In the genomic region with DNA sequence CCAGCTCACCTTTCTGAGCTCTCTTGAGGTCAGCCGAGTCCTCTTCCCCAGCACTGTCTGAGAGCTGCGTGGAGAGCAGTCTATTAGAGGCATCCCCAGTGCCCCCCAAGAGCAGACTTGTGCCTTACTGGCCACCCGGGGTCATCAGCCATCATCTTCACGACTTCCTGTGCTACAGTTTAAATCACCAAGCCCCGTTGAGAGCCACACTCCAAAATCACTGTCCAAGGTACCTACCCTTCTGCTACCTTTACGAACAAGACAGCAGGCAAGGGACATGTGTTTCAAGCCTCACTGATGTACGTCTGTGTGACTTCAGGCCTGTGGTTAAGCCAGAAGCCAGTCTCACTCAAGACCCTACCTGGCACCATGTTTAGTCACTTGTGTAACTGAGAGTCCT, we compare ENCODE assay signal across 19 cellular contexts. TPM values are rescaled to one million over a fixed set of nuclear protein-coding genes. Genes with fewer than 3 reads are reported as not detected.
DNase-seq lines count a peak whose midpoint lies in the region; ATAC-seq, FAIRE-seq and TF ChIP-seq lines count a peak whose summit lies in the region.
"Had no signal": no experiment of that assay in that cellular context is flagged by ENCODE, and none has a peak within 500 bp of the region (broad histone marks: within the 10 kb centered on the region; RNA-seq: fewer than 3 reads in every experiment).

No MANE protein-coding gene starts in this region.

- H3K4me2 ChIP-seq in GM23338 (no peak overlapping the region), GM12878 (ENCODE audit: control insufficient read depth, insufficient read depth) (no peak overlapping the region), neuronal stem cell (ENCODE audit: insufficient read depth, low read length, poor library complexity, severe bottlenecking) (no peak overlapping the region)

- no peak for DNase-seq in activated CD4-positive, alpha-beta T cell treated with anti-CD3 and anti-CD28 coated beads for 36 hours
- no peak for DNase-seq in activated CD4-positive, alpha-beta T cell treated with anti-CD3 and anti-CD28 coated beads, Interleukin-2, amount 10 ng/mL, durations not matched to agents 24 days and 14 days
- DNase-seq in GM23338 (ENCODE audit: low spot score): no peak
- DNase-seq in GM12878 (ENCODE audit: low read depth, low spot score): no peak
- no peak for DNase-seq in neuronal stem cell (ENCODE audit: low spot score)
- DNase-seq in cortex of kidney (lab: John Stamatoyannopoulos, UW): no peak
- DNase-seq in D721Med (ENCODE audit: insufficient read length, low spot score): no peak
- DNase-seq: 8988T, Caco-2, GF-D8, GOT3, KBM-7, NCI-H1105, NCI-H1694, NCI-H510A, NCI-H748 treated with DMSO at 0.1 percent for 48 hours, Right ventricle myocardium superior had no signal

- peaks cover 63% of the 10 kb centered on the region for H3K36me3 Mint-ChIP-seq in activated CD4-positive, alpha-beta T cell treated with anti-CD3 and anti-CD28 coated beads for 36 hours (ENCODE audit: low read depth)
- H3K36me3 Mint-ChIP-seq in activated CD4-positive, alpha-beta T cell treated with anti-CD3 and anti-CD28 coated beads, Interleukin-2, amount 10 ng/mL, durations not matched to agents 24 days and 14 days (ENCODE audit: low read depth): peaks cover 66% of the 10 kb centered on the region
- peaks cover 96% of the 10 kb centered on the region for H3K36me3 Mint-ChIP-seq in GM23338 (ENCODE audit: low read depth)

- no TSS peak for BruUV-seq in GM12878 (replicated peaks; lab: Mats Ljungman, UMichigan)

- no peak overlapping the region for H4K91ac ChIP-seq in neuronal stem cell (ENCODE audit: low read depth, low read length, poor library complexity)

- no peaks in the 10 kb centered on the region for H3K9me2 ChIP-seq in GM23338 (ENCODE audit: insufficient read depth)

- H2BK15ac ChIP-seq in neuronal stem cell (ENCODE audit: low read length): no peak overlapping the region

- no peak overlapping the region for H2AK5ac ChIP-seq in neuronal stem cell (ENCODE audit: low read depth, low read length)

- no peak overlapping the region for H3K4me3 Mint-ChIP-seq in activated CD4-positive, alpha-beta T cell treated with anti-CD3 and anti-CD28 coated beads for 36 hours
- H3K4me3 Mint-ChIP-seq in activated CD4-positive, alpha-beta T cell treated with anti-CD3 and anti-CD28 coated beads, Interleukin-2, amount 10 ng/mL, durations not matched to agents 24 days and 14 days: no peak overlapping the region
- no peak overlapping the region for H3K4me3 Mint-ChIP-seq in GM23338
- H3K4me3 Mint-ChIP-seq: CD14-positive monocyte had no signal

- H3K4me1 Mint-ChIP-seq in activated CD4-positive, alpha-beta T cell treated with anti-CD3 and anti-CD28 coated beads for 36 hours: peaks cover 15% of the 10 kb centered on the region
- no peaks in the 10 kb centered on the region for H3K4me1 Mint-ChIP-seq in activated CD4-positive, alpha-beta T cell treated with anti-CD3 and anti-CD28 coated beads, Interleukin-2, amount 10 ng/mL, durations not matched to agents 24 days and 14 days
- H3K4me1 Mint-ChIP-seq in GM23338: no peaks in the 10 kb centered on the region
- H3K4me1 Mint-ChIP-seq: CD14-positive monocyte had no signal

- no peaks in the 10 kb centered on the region for H3K9me3 ChIP-seq in GM12878 (replicated peaks; ENCODE audit: control insufficient read depth, insufficient read depth, low read length)
- H3K9me3 ChIP-seq in neuronal stem cell (replicated peaks in 1 of 2; ENCODE audit: control insufficient read depth in 2 of 2, insufficient read depth in 1 of 2, low read depth in 1 of 2, low read length in 2 of 2): no peaks in the 10 kb centered on the region
- H3K9me3 ChIP-seq: Caco-2 had no signal

- in situ Hi-C loops in GM12878 (cut with MboI): no loop called here

- no peaks in the 10 kb centered on the region for H3K79me1 ChIP-seq in neuronal stem cell (ENCODE audit: low read depth, low read length)

- peak overlapping the region; percentile 48 for H4K8ac ChIP-seq in neuronal stem cell (ENCODE audit: low read depth, low read length)

- no peak overlapping the region for H3K27ac ChIP-seq in GM23338 (ENCODE audit: low read depth)
- H3K27ac ChIP-seq in GM12878 (ENCODE audit: control insufficient read depth, insufficient read depth): no peak overlapping the region
- no peak overlapping the region for H3K27ac ChIP-seq in neuronal stem cell (replicated peaks; ENCODE audit: low read length)

- WGBS in GM12878 (ENCODE audit: insufficient coverage, insufficient replicate concordance, low lambda C conversion rate, missing lambda C conversion rate): 94% methylated on average over 7 of the region's 7 CpGs
- WGBS in neuronal stem cell (ENCODE audit: extremely low coverage in 2 of 2, insufficient read length in 2 of 2, insufficient replicate concordance in 1 of 2), 2 donors: no CpG with 5 or more reads among the region's 7 CpGs

- POLR2A ChIA-PET in activated CD4-positive, alpha-beta T cell treated with anti-CD3 and anti-CD28 coated beads for 36 hours (lab: Charles Lee): no interaction called here
- POLR2A ChIA-PET in GM12878 (lab: Charles Lee): no interaction called here

- H3K23ac ChIP-seq in neuronal stem cell (ENCODE audit: low read depth, low read length, poor library complexity): no peak overlapping the region

- H3K36me3 ChIP-seq in GM23338 (ENCODE audit: insufficient read depth): peaks cover 62% of the 10 kb centered on the region
- H3K36me3 ChIP-seq in GM12878 (ENCODE audit: control insufficient read depth in 2 of 2, insufficient read depth in 2 of 2, low read length in 1 of 2): peaks cover 34 to 45% of the 10 kb centered on the region in 2 experiments
- peaks cover 70 to 98% of the 10 kb centered on the region in 2 donors for H3K36me3 ChIP-seq in neuronal stem cell (replicated peaks in 1 of 2; ENCODE audit: control insufficient read depth in 2 of 2, insufficient read depth in 2 of 2, low read length in 2 of 2)

- FAIRE-seq in GM12878 (lab: Jason Lieb, UNC) (no peak), D721Med (lab: Jason Lieb, UNC) (no peak)

- H3K14ac ChIP-seq in neuronal stem cell (ENCODE audit: low read length): no peak overlapping the region

- H3K4ac ChIP-seq in neuronal stem cell (ENCODE audit: low read length): no peak overlapping the region

- H2BK120ac ChIP-seq in neuronal stem cell (ENCODE audit: low read depth, low read length): no peak overlapping the region

- H3F3A ChIP-seq in GM23338 (replicated peaks; ENCODE audit: low read depth): no peaks in the 10 kb centered on the region

- ATAC-seq in activated CD4-positive, alpha-beta T cell treated with anti-CD3 and anti-CD28 coated beads for 36 hours: no peak
- ATAC-seq in GM23338: no peak
- ATAC-seq in GM12878: no peak
- ATAC-seq in HG02759 (IDR thresholded peaks at IDR 0.05; ENCODE audit: unreplicated experiment): no peak

- H3K9me3 Mint-ChIP-seq in activated CD4-positive, alpha-beta T cell treated with anti-CD3 and anti-CD28 coated beads for 36 hours (ENCODE audit: low read depth): no peaks in the 10 kb centered on the region
- no peaks in the 10 kb centered on the region for H3K9me3 Mint-ChIP-seq in activated CD4-positive, alpha-beta T cell treated with anti-CD3 and anti-CD28 coated beads, Interleukin-2, amount 10 ng/mL, durations not matched to agents 24 days and 14 days
- no peaks in the 10 kb centered on the region; the same call in 2 of the 3 replicates for H3K9me3 Mint-ChIP-seq in GM23338
- H3K9me3 Mint-ChIP-seq: CD14-positive monocyte had no signal

- H3K79me2 ChIP-seq in GM23338 (replicated peaks; ENCODE audit: insufficient read depth) (no peaks in the 10 kb centered on the region; the same call in 1 of the 2 replicates), GM12878 (ENCODE audit: control insufficient read depth, insufficient read depth, low read length) (no peaks in the 10 kb centered on the region)

- TF ChIP-seq CTCF in GM23338 (conservative IDR thresholded peaks at IDR 0.05; ENCODE audit: low read depth in 2 of 2): no peak
- no peak for TF ChIP-seq CTCF in GM12878 (IDR thresholded peaks at IDR 0.05 in 2 of 3, conservative IDR thresholded peaks at IDR 0.05 in 1 of 3; ENCODE audit: control insufficient read depth in 2 of 3, extremely low read depth in 1 of 3, insufficient read depth in 1 of 3, low read depth in 3 of 3, low read length in 3 of 3)
- TF ChIP-seq CTCF in D721Med (IDR thresholded peaks at IDR 0.05; ENCODE audit: insufficient read depth, missing control alignments): no peak

- no peak for TF ChIP-seq POLR2A in GM12878 (IDR thresholded peaks at IDR 0.05; ENCODE audit: low read depth, low read length)

- peaks cover 6% of the 10 kb centered on the region for H4K20me1 ChIP-seq in GM23338 (replicated peaks; ENCODE audit: insufficient read depth)
- H4K20me1 ChIP-seq in GM12878 (ENCODE audit: control insufficient read depth, insufficient read depth): no peaks in the 10 kb centered on the region

- no peak overlapping the region for H3K18ac ChIP-seq in neuronal stem cell (ENCODE audit: low read length)

- H3K4me3 ChIP-seq in GM23338: no peak overlapping the region
- no peak overlapping the region for H3K4me3 ChIP-seq in GM12878
- H3K4me3 ChIP-seq in neuronal stem cell (ENCODE audit: low read length in 2 of 2): no peak overlapping the region

- peak overlapping the region; percentile 27 for H3K27ac Mint-ChIP-seq in activated CD4-positive, alpha-beta T cell treated with anti-CD3 and anti-CD28 coated beads for 36 hours
- no peak overlapping the region for H3K27ac Mint-ChIP-seq in activated CD4-positive, alpha-beta T cell treated with anti-CD3 and anti-CD28 coated beads, Interleukin-2, amount 10 ng/mL, durations not matched to agents 24 days and 14 days
- no peak overlapping the region for H3K27ac Mint-ChIP-seq in GM23338

- no peaks in the 10 kb centered on the region for H3K27me3 ChIP-seq in GM23338 (ENCODE audit: insufficient read depth)
- no peaks in the 10 kb centered on the region for H3K27me3 ChIP-seq in GM12878 (replicated peaks in 1 of 2; ENCODE audit: control insufficient read depth in 2 of 2, insufficient read depth in 2 of 2, low read length in 1 of 2)
- no peaks in the 10 kb centered on the region for H3K27me3 ChIP-seq in neuronal stem cell (ENCODE audit: control insufficient read depth in 3 of 3, insufficient read depth in 3 of 3, low read depth in 1 of 3, low read length in 3 of 3)

- H3K9ac ChIP-seq in GM12878 (ENCODE audit: control insufficient read depth, insufficient read depth, low read length): no peak overlapping the region
- H3K9ac ChIP-seq in neuronal stem cell (ENCODE audit: low read depth, low read length, poor library complexity): no peak overlapping the region

- H2BK5ac ChIP-seq in neuronal stem cell (ENCODE audit: low read length): no peak overlapping the region

- intact Hi-C loops in activated CD4-positive, alpha-beta T cell treated with anti-CD3 and anti-CD28 coated beads for 36 hours (cut with DNase I, micrococcal nuclease): no loop called here
- intact Hi-C loops in activated CD4-positive, alpha-beta T cell treated with anti-CD3 and anti-CD28 coated beads, Interleukin-2, amount 10 ng/mL, durations not matched to agents 24 days and 14 days (cut with micrococcal nuclease): no loop called here
- intact Hi-C loops in GM12878 (cut with micrococcal nuclease; ENCODE audit: unreplicated experiment): no loop called here

- CTCF ChIA-PET in activated CD4-positive, alpha-beta T cell treated with anti-CD3 and anti-CD28 coated beads for 36 hours (lab: Charles Lee): no interaction called here
- CTCF ChIA-PET in GM12878 (lab: Yijun Ruan, JAX): no interaction called here

- no peaks in the 10 kb centered on the region for H3K4me1 ChIP-seq in GM23338 (ENCODE audit: insufficient read depth)
- no peaks in the 10 kb centered on the region for H3K4me1 ChIP-seq in GM12878 (ENCODE audit: control insufficient read depth, insufficient read depth, low read length)
- H3K4me1 ChIP-seq in neuronal stem cell (ENCODE audit: control insufficient read depth in 2 of 2, insufficient read depth in 1 of 2, low read depth in 1 of 2, low read length in 2 of 2): no peaks in the 10 kb centered on the region
- H3K4me1 ChIP-seq: Caco-2 had no signal

- no peaks in the 10 kb centered on the region for H3K27me3 Mint-ChIP-seq in activated CD4-positive, alpha-beta T cell treated with anti-CD3 and anti-CD28 coated beads for 36 hours
- H3K27me3 Mint-ChIP-seq in activated CD4-positive, alpha-beta T cell treated with anti-CD3 and anti-CD28 coated beads, Interleukin-2, amount 10 ng/mL, durations not matched to agents 24 days and 14 days: no peaks in the 10 kb centered on the region
- peaks cover 9% of the 10 kb centered on the region for H3K27me3 Mint-ChIP-seq in GM23338 (ENCODE audit: insufficient read depth, low read depth, poor library complexity)

- TF ChIP-seq EP300 in GM12878 (IDR thresholded peaks at IDR 0.05; ENCODE audit: borderline replicate concordance in 1 of 2, control insufficient read depth in 1 of 2, low read depth in 2 of 2, low read length in 2 of 2): no peak

- no peak overlapping the region for H2BK12ac ChIP-seq in neuronal stem cell (ENCODE audit: low read length)

- SMC1A ChIA-PET in GM12878 (lab: Charles Lee; ENCODE audit: uncharacterized antibody, unreplicated experiment): no interaction called here

- TF ChIP-seq RAD21 in GM12878 (IDR thresholded peaks at IDR 0.05; ENCODE audit: insufficient read depth, low read depth, low read length): no peak

- H2AFZ ChIP-seq in GM23338: no peak overlapping the region
- no peak overlapping the region for H2AFZ ChIP-seq in GM12878 (ENCODE audit: control insufficient read depth, low read depth, low read length)
- H2AFZ ChIP-seq in neuronal stem cell (ENCODE audit: low read length): no peak overlapping the region

- RAD21 ChIA-PET in GM12878 (lab: Charles Lee; ENCODE audit: unreplicated experiment): no interaction called here

RNA-seq across cellular contexts. Expression of a gene that starts 35.1 kb away (rescaled TPM):
- 10 to 100 TPM; 24.0 to 24.1 TPM for total RNA-seq in activated CD4-positive, alpha-beta T cell treated with anti-CD3 and anti-CD28 coated beads for 36 hours
- 50.6 and 50.8 TPM in 2 replicates for total RNA-seq in activated CD4-positive, alpha-beta T cell treated with anti-CD3 and anti-CD28 coated beads, Interleukin-2, amount 10 ng/mL, durations not matched to agents 24 days and 14 days
- total RNA-seq in GM23338 (2014; rRNA removed; shearing (Covaris generic)): 63.3 and 63.8 TPM in 2 replicates
- 33.1 and 36.0 TPM in 2 replicates for polyA plus RNA-seq in GM23338 (2016; fragmentation: Nextera tagmentation; extraction: Ambion mirVana)
- 20.6 and 27.7 TPM in 2 replicates for total RNA-seq in GM12878 (2013; cell fraction: nucleolus; rRNA removed)
- 8.4 and 8.9 TPM in 2 replicates for total RNA-seq in GM12878 (2014; rRNA removed)
- total RNA-seq in GM12878 (2014; rRNA removed; fragmentation: Illumina TruSeq; extraction: Trizol): 8.8 and 10.1 TPM in 2 replicates
- total RNA-seq in GM12878 (2021): 15.5 and 16.3 TPM in 2 replicates
- polyA plus RNA-seq in GM12878 (2011; ENCODE audit: low read depth): 14.4 TPM
- 5.6 and 9.3 TPM in 2 replicates for polyA plus RNA-seq in GM12878 (2011; rRNA removed)
- 4.0 and 6.7 TPM in 2 replicates for polyA plus RNA-seq in GM12878 (2011; cell fraction: cytosol; rRNA removed)
- polyA plus RNA-seq in GM12878 (2011; cell fraction: nucleus; rRNA removed): 11.5 and 19.6 TPM in 2 replicates
- 13.0 and 13.9 TPM in 2 replicates for polyA plus RNA-seq in GM12878 (2012)
- 12.1 and 13.4 TPM in 2 replicates for polyA plus RNA-seq in GM12878 (2014; fragmentation: Illumina TruSeq; extraction: Trizol)
- 1 to 10 TPM; 1.7 to 2.4 TPM for polyA plus RNA-seq in GM12878 (2014; fragmentation: Nextera tagmentation; extraction: Ambion mirVana)
- 9.3 and 11.2 TPM in 2 replicates for polyA plus RNA-seq in GM12878 (2014; rRNA removed)
- polyA plus RNA-seq in GM12878 (2016; fragmentation: Nextera tagmentation; extraction: Ambion mirVana): 10 to 100 TPM in 1 of 2 experiments, 1 to 10 TPM in 1; 3.1 to 11.4 TPM
- polyA minus RNA-seq in GM12878 (2011; rRNA and poly(A)+ RNA removed): 8.9 and 16.3 TPM in 2 replicates
- 7.5 and 9.8 TPM in 2 replicates for polyA minus RNA-seq in GM12878 (2011; cell fraction: cytosol; rRNA and poly(A)+ RNA removed)
- 4.0 and 6.7 TPM in 2 replicates for polyA minus RNA-seq in GM12878 (2011; cell fraction: nucleus; rRNA and poly(A)+ RNA removed)
- 29.0 TPM for polyA plus RNA-seq in neuronal stem cell (2013, experiment 1 of 2)
- 31.5 TPM for polyA plus RNA-seq in neuronal stem cell (2013, experiment 2 of 2)

RNA-seq across cellular contexts. Expression of a gene that starts 35.6 kb away (rescaled TPM):
- total RNA-seq in activated CD4-positive, alpha-beta T cell treated with anti-CD3 and anti-CD28 coated beads for 36 hours: 10 to 100 TPM; 46.8 to 56.4 TPM
- total RNA-seq in activated CD4-positive, alpha-beta T cell treated with anti-CD3 and anti-CD28 coated beads, Interleukin-2, amount 10 ng/mL, durations not matched to agents 24 days and 14 days: 68.1 and 69.1 TPM in 2 replicates
- total RNA-seq in GM23338 (2014; rRNA removed; shearing (Covaris generic)): 125 and 137 TPM in 2 replicates
- polyA plus RNA-seq in GM23338 (2016; fragmentation: Nextera tagmentation; extraction: Ambion mirVana) (45.1 and 58.3 TPM in 2 replicates), GM12878 (2011; rRNA removed) (116 and 137 TPM in 2 replicates), GM12878 (2014; fragmentation: Illumina TruSeq; extraction: Trizol) (111 and 156 TPM in 2 replicates), GM12878 (2014; fragmentation: Nextera tagmentation; extraction: Ambion mirVana) (10 to 100 TPM; 21.6 to 23.4 TPM), GM12878 (2014; rRNA removed) (56.4 and 65.6 TPM in 2 replicates), GM12878 (2016; fragmentation: Nextera tagmentation; extraction: Ambion mirVana) (10 to 100 TPM; 19.3 to 21.7 TPM)
- total RNA-seq in GM12878 (2013; cell fraction: nucleolus; rRNA removed): 171 and 179 TPM in 2 replicates
- total RNA-seq in GM12878 (2014; rRNA removed) (52.4 and 57.3 TPM in 2 replicates), GM12878 (2014; rRNA removed; fragmentation: Illumina TruSeq; extraction: Trizol) (58.6 and 62.4 TPM in 2 replicates), GM12878 (2021) (55.8 and 57.4 TPM in 2 replicates)
- polyA plus RNA-seq in GM12878 (2011; ENCODE audit: low read depth): 32.5 TPM
- polyA plus RNA-seq in GM12878 (2011; cell fraction: cytosol; rRNA removed): 49.1 and 63.3 TPM in 2 replicates
- 281 and 327 TPM in 2 replicates for polyA plus RNA-seq in GM12878 (2011; cell fraction: nucleus; rRNA removed)
- 37.3 and 44.8 TPM in 2 replicates for polyA plus RNA-seq in GM12878 (2012)
- polyA minus RNA-seq in GM12878 (2011; rRNA and poly(A)+ RNA removed): 71.5 and 87.8 TPM in 2 replicates
- 10.4 and 14.5 TPM in 2 replicates for polyA minus RNA-seq in GM12878 (2011; cell fraction: cytosol; rRNA and poly(A)+ RNA removed)
- polyA minus RNA-seq in GM12878 (2011; cell fraction: nucleus; rRNA and poly(A)+ RNA removed): 90.8 and 92.6 TPM in 2 replicates
- 113 TPM for polyA plus RNA-seq in neuronal stem cell (2013, experiment 1 of 2)
- polyA plus RNA-seq in neuronal stem cell (2013, experiment 2 of 2): 113 TPM
